ENCODE assay signal across 7 cellular contexts in the genomic region with DNA sequence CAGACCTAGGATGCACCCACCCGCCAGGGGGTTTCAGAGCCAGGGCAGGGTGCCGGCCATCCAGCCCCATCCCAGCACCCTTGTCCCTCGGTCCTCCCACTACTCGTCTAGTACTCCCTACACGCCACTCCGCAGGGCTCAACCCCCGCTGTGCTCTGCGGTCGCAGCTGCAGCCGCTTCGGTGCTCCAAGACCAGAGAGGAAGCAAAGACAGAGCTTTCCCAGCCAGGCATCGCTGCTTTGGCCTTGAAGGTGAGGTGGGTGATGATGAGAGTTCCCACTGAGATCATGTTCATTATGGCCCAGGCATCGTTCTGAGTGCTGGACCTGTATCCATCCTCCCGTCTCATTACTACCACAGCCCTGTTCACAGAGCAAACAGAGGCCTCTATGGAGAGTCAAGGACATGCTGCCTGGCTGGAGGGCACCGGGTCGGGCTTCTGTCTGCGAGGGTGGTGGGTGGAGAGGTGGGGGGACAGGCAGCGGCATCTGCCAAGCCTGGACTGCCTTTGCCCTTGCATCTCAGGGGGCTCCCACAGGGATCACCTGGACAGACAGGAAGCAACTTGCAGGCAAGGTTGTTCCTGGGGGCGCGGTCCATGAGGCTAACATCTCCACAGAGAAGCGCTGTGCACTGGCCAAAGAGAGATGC.
DNase-seq lines count a peak whose midpoint lies in the region; ATAC-seq and TF ChIP-seq lines count a peak whose summit lies in the region.

No MANE protein-coding gene starts in this region.

- H3K27ac ChIP-seq in duodenal mucosa (ENCODE audit: low read depth, low read length) (no peak overlapping the region), rectal smooth muscle tissue (ENCODE audit: low read depth, low read length) (no peak overlapping the region)

- peak overlapping the region; percentile 29 to 51 for H3K4me3 ChIP-seq in duodenal mucosa (ENCODE audit: low read depth in 1 of 2, low read length in 2 of 2)
- peak overlapping the region; percentile 32 for H3K4me3 ChIP-seq in rectal smooth muscle tissue (ENCODE audit: low read length)

- no peak for ATAC-seq in HG03378 (IDR thresholded peaks at IDR 0.05; ENCODE audit: unreplicated experiment)
- no peak for ATAC-seq in HG02970 (IDR thresholded peaks at IDR 0.05; ENCODE audit: low FRiP score, unreplicated experiment)

- H3K36me3 ChIP-seq in duodenal mucosa (ENCODE audit: control insufficient read depth in 1 of 2, insufficient read depth in 2 of 2, low read length in 2 of 2) (no peaks in the 10 kb centered on the region), rectal smooth muscle tissue (ENCODE audit: control insufficient read depth, insufficient read depth, low read length) (no peaks in the 10 kb centered on the region)

- in situ Hi-C loops in GM13976 (cut with MboI; ENCODE audit: low sequenced_read_pairs, unreplicated experiment): no loop called here

- H3K4me1 ChIP-seq in duodenal mucosa (ENCODE audit: control insufficient read depth in 1 of 2, insufficient read depth in 2 of 2, low read length in 2 of 2) (peaks cover 21 to 26% of the 10 kb centered on the region in 2 donors), rectal smooth muscle tissue (ENCODE audit: control insufficient read depth, insufficient read depth, low read length) (no peaks in the 10 kb centered on the region)

- DNase-seq in GM13976 (ENCODE audit: low spot score) (peak; percentile 16), NCI-H2107 treated with DMSO at 0.1 percent for 48 hours (lab: John Stamatoyannopoulos, UW; ENCODE audit: unreplicated experiment) (peak; percentile 24), OCI-M2 (lab: John Stamatoyannopoulos, UW; ENCODE audit: unreplicated experiment) (no peak)

- TF ChIP-seq CTCF in GM13976 (IDR thresholded peaks at IDR 0.05; ENCODE audit: borderline replicate concordance, control extremely low read depth, extremely low read depth, insufficient read depth, missing control alignments): no peak

- H3K9me3 ChIP-seq in duodenal mucosa (ENCODE audit: control insufficient read depth in 1 of 2, low read length in 2 of 2): no peaks in the 10 kb centered on the region

- peak overlapping the region in 1 of 2 donors; percentile 82 for H3K9ac ChIP-seq in duodenal mucosa (ENCODE audit: low read depth in 1 of 2, low read length in 2 of 2)
- no peak overlapping the region for H3K9ac ChIP-seq in rectal smooth muscle tissue (ENCODE audit: low read length)

- no peaks in the 10 kb centered on the region for H3K27me3 ChIP-seq in duodenal mucosa (ENCODE audit: control insufficient read depth in 1 of 2, insufficient read depth in 2 of 2, low read length in 2 of 2)
- no peaks in the 10 kb centered on the region for H3K27me3 ChIP-seq in rectal smooth muscle tissue (ENCODE audit: control insufficient read depth, insufficient read depth, low read length)
